Comparison of ENCODE assay signal across 18 cellular contexts in the genomic region with DNA sequence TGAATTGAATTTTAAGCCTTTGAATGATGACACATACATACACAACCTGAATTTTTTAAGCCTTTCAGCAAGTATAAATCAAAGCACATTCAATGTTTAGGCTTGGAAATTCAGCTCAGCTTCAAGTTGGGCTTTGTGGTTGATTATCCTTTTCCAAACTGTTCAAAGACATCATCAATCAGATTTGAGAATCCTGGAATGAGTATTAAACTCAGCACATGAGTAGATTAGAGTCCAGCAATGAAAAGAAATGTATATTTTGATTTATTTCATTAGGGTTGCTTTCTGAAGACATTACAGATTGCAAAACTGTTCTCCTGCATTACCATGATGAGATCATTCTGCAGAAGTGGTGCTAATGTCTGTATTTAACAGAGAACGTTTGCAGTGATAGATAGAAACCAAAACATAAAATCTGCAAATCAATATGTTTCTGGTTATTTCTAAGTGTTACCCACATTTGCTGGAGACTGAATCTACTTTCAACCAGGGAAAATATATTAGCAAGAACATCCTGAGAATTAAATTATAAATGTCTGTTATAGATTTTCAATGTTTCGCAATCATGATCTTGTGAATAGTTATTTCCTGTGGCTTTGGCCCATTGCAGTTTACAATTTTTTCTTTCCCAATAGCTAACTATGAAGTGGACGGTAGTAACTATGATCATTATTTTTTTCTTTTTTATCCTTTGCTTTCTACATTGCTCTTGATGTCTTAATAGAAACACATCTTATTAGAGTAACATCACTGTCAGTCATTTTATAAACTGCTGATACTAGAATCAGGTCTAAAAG.
"Had no signal": no experiment of that assay in that cellular context is flagged by ENCODE, and none has a peak within 500 bp of the region (broad histone marks: within the 10 kb centered on the region; RNA-seq: fewer than 3 reads in every experiment).

No MANE protein-coding gene starts in this region.

- FAIRE-seq: bronchial epithelial cell, pancreas had no signal

- DNase-seq: activated CD4-positive, alpha-beta memory T cell treated with anti-CD3 and anti-CD28 coated beads, Interleukin-2, amount 10 ng/mL, durations not matched to agents 7 days and 5 days; activated CD4-positive, alpha-beta T cell treated with anti-CD3 and anti-CD28 coated beads for 36 hours; activated CD8-positive, alpha-beta memory T cell treated with anti-CD3 and anti-CD28 coated beads, Interleukin-2, amount 50 U/mL, for 4 hours; activated gamma-delta T cell treated with Interleukin-2 at 50 U/mL for 16 hours; activated naive CD8-positive, alpha-beta T cell treated with anti-CD3 and anti-CD28 coated beads for 36 hours; activated T-cell treated with anti-CD3 and anti-CD28 coated beads, Interleukin-2, amount 50 U/mL, for 72 hours; aorta; esophagus squamous epithelium; left ventricle myocardium superior; pancreas; stimulated activated CD4-positive, alpha-beta T cell treated with anti-CD3 and anti-CD28 coated beads, Interleukin-1b, Interleukin-23, amount 100 ng/mL, for 48 hours; substantia nigra; T-cell; trophoblast cell; WERI-Rb-1 had no signal

- H3K27ac ChIP-seq: esophagus squamous epithelium, hepatocyte, pancreas, WERI-Rb-1 had no signal

- H3K27ac Mint-ChIP-seq: activated CD4-positive, alpha-beta memory T cell treated with anti-CD3 and anti-CD28 coated beads, Interleukin-2, amount 10 ng/mL, durations not matched to agents 7 days and 5 days; activated CD4-positive, alpha-beta T cell treated with anti-CD3 and anti-CD28 coated beads for 36 hours; activated naive CD8-positive, alpha-beta T cell treated with anti-CD3 and anti-CD28 coated beads for 36 hours; activated T-cell treated with anti-CD3 and anti-CD28 coated beads, Interleukin-2, amount 50 U/mL, for 72 hours; stimulated activated memory B cell treated with anti-CD40 and anti-IgM and Interleukin-4, amounts not matched to agents 10 μg/mL and 1 μg/mL and 100 μg/mL, for 72 hours; T-cell had no signal

- H3K27me3 Mint-ChIP-seq: activated CD4-positive, alpha-beta memory T cell treated with anti-CD3 and anti-CD28 coated beads, Interleukin-2, amount 10 ng/mL, durations not matched to agents 7 days and 5 days; activated CD4-positive, alpha-beta T cell treated with anti-CD3 and anti-CD28 coated beads for 36 hours; activated naive CD8-positive, alpha-beta T cell treated with anti-CD3 and anti-CD28 coated beads for 36 hours; stimulated activated memory B cell treated with anti-CD40 and anti-IgM and Interleukin-4, amounts not matched to agents 10 μg/mL and 1 μg/mL and 100 μg/mL, for 72 hours; T-cell had no signal

- H3K4me2 ChIP-seq: hepatocyte had no signal

- H3K4me3 Mint-ChIP-seq: activated CD4-positive, alpha-beta memory T cell treated with anti-CD3 and anti-CD28 coated beads, Interleukin-2, amount 10 ng/mL, durations not matched to agents 7 days and 5 days; activated CD4-positive, alpha-beta T cell treated with anti-CD3 and anti-CD28 coated beads for 36 hours; activated naive CD8-positive, alpha-beta T cell treated with anti-CD3 and anti-CD28 coated beads for 36 hours; activated T-cell treated with anti-CD3 and anti-CD28 coated beads, Interleukin-2, amount 50 U/mL, for 72 hours; stimulated activated memory B cell treated with anti-CD40 and anti-IgM and Interleukin-4, amounts not matched to agents 10 μg/mL and 1 μg/mL and 100 μg/mL, for 72 hours; T-cell had no signal

- H3K27me3 ChIP-seq: esophagus squamous epithelium, hepatocyte, pancreas had no signal

- H3K9me3 ChIP-seq: esophagus squamous epithelium, pancreas had no signal

- H3K4me1 Mint-ChIP-seq: activated CD4-positive, alpha-beta memory T cell treated with anti-CD3 and anti-CD28 coated beads, Interleukin-2, amount 10 ng/mL, durations not matched to agents 7 days and 5 days; activated CD4-positive, alpha-beta T cell treated with anti-CD3 and anti-CD28 coated beads for 36 hours; activated naive CD8-positive, alpha-beta T cell treated with anti-CD3 and anti-CD28 coated beads for 36 hours; stimulated activated memory B cell treated with anti-CD40 and anti-IgM and Interleukin-4, amounts not matched to agents 10 μg/mL and 1 μg/mL and 100 μg/mL, for 72 hours; T-cell had no signal

- H3K4me1 ChIP-seq: esophagus squamous epithelium, pancreas had no signal

- H2AFZ ChIP-seq: hepatocyte had no signal

- H3K36me3 Mint-ChIP-seq: activated naive CD8-positive, alpha-beta T cell treated with anti-CD3 and anti-CD28 coated beads for 36 hours; stimulated activated memory B cell treated with anti-CD40 and anti-IgM and Interleukin-4, amounts not matched to agents 10 μg/mL and 1 μg/mL and 100 μg/mL, for 72 hours; T-cell had no signal

- H3K9me3 Mint-ChIP-seq: activated naive CD8-positive, alpha-beta T cell treated with anti-CD3 and anti-CD28 coated beads for 36 hours had no signal

- H3K4me3 ChIP-seq: esophagus squamous epithelium, hepatocyte, pancreas had no signal

- H3K79me2 ChIP-seq: hepatocyte had no signal

- ATAC-seq: activated CD4-positive, alpha-beta T cell treated with anti-CD3 and anti-CD28 coated beads for 36 hours; activated T-cell treated with anti-CD3 and anti-CD28 coated beads, Interleukin-2, amount 50 U/mL, for 72 hours; left ventricle myocardium superior; pancreas; stimulated activated memory B cell treated with anti-CD40 and anti-IgM and Interleukin-4, amounts not matched to agents 10 μg/mL and 1 μg/mL and 100 μg/mL, for 72 hours; T-cell had no signal

- H3K36me3 ChIP-seq: esophagus squamous epithelium, pancreas, WERI-Rb-1 had no signal
